13 cellular contexts compared by ENCODE assay signal in genomic region chr12:32265920-32266319, GRCh38.
DNase-seq lines count a peak whose midpoint lies in the region; ATAC-seq and TF ChIP-seq lines count a peak whose summit lies in the region.
"Had no signal": no experiment of that assay in that cellular context is flagged by ENCODE, and none has a peak within 500 bp of the region (broad histone marks: within the 10 kb centered on the region; RNA-seq: fewer than 3 reads in every experiment).

No MANE protein-coding gene starts in this region.

- CTCF ChIA-PET in activated naive CD4-positive, alpha-beta T cell treated with anti-CD3 and anti-CD28 coated beads, Interleukin-2, amount 10 ng/mL, durations not matched to agents 7 days and 5 days (lab: Charles Lee): no interaction called here

- no peak overlapping the region for H3K4me3 Mint-ChIP-seq in activated naive CD8-positive, alpha-beta T cell treated with anti-CD3 and anti-CD28 coated beads for 36 hours
- no peak overlapping the region for H3K4me3 Mint-ChIP-seq in activated naive CD8-positive, alpha-beta T cell treated with anti-CD3 and anti-CD28 coated beads, Interleukin-2, amount 50 U/mL, for 24 hours
- H3K4me3 Mint-ChIP-seq in activated naive CD4-positive, alpha-beta T cell treated with anti-CD3 and anti-CD28 coated beads, Interleukin-2, amount 10 ng/mL, durations not matched to agents 7 days and 5 days: no peak overlapping the region
- H3K4me3 Mint-ChIP-seq: activated CD8-positive, alpha-beta T cell treated with anti-CD3 and anti-CD28 coated beads for 36 hours; effector memory CD8-positive, alpha-beta T cell; mesothelial cell of epicardium had no signal

- H3K9me3 Mint-ChIP-seq in activated naive CD8-positive, alpha-beta T cell treated with anti-CD3 and anti-CD28 coated beads for 36 hours: no peaks in the 10 kb centered on the region
- no peaks in the 10 kb centered on the region for H3K9me3 Mint-ChIP-seq in activated naive CD8-positive, alpha-beta T cell treated with anti-CD3 and anti-CD28 coated beads, Interleukin-2, amount 50 U/mL, for 24 hours
- H3K9me3 Mint-ChIP-seq in activated naive CD4-positive, alpha-beta T cell treated with anti-CD3 and anti-CD28 coated beads, Interleukin-2, amount 10 ng/mL, durations not matched to agents 7 days and 5 days: no peaks in the 10 kb centered on the region
- H3K9me3 Mint-ChIP-seq: activated CD8-positive, alpha-beta T cell treated with anti-CD3 and anti-CD28 coated beads for 36 hours; effector memory CD8-positive, alpha-beta T cell; mesothelial cell of epicardium had no signal

- H3K27me3 Mint-ChIP-seq in activated naive CD8-positive, alpha-beta T cell treated with anti-CD3 and anti-CD28 coated beads for 36 hours: no peaks in the 10 kb centered on the region
- H3K27me3 Mint-ChIP-seq in activated naive CD8-positive, alpha-beta T cell treated with anti-CD3 and anti-CD28 coated beads, Interleukin-2, amount 50 U/mL, for 24 hours: no peaks in the 10 kb centered on the region
- H3K27me3 Mint-ChIP-seq in activated naive CD4-positive, alpha-beta T cell treated with anti-CD3 and anti-CD28 coated beads, Interleukin-2, amount 10 ng/mL, durations not matched to agents 7 days and 5 days: no peaks in the 10 kb centered on the region
- H3K27me3 Mint-ChIP-seq: activated CD8-positive, alpha-beta T cell treated with anti-CD3 and anti-CD28 coated beads for 36 hours; effector memory CD8-positive, alpha-beta T cell had no signal

- H3K4me1 Mint-ChIP-seq in activated naive CD8-positive, alpha-beta T cell treated with anti-CD3 and anti-CD28 coated beads for 36 hours: peaks cover 13% of the 10 kb centered on the region
- peaks cover 4% of the 10 kb centered on the region for H3K4me1 Mint-ChIP-seq in activated naive CD8-positive, alpha-beta T cell treated with anti-CD3 and anti-CD28 coated beads, Interleukin-2, amount 50 U/mL, for 24 hours
- H3K4me1 Mint-ChIP-seq in activated naive CD4-positive, alpha-beta T cell treated with anti-CD3 and anti-CD28 coated beads, Interleukin-2, amount 10 ng/mL, durations not matched to agents 7 days and 5 days: peaks cover 9% of the 10 kb centered on the region

- peaks cover 4% of the 10 kb centered on the region for H3K36me3 Mint-ChIP-seq in activated naive CD8-positive, alpha-beta T cell treated with anti-CD3 and anti-CD28 coated beads for 36 hours
- no peaks in the 10 kb centered on the region for H3K36me3 Mint-ChIP-seq in activated naive CD8-positive, alpha-beta T cell treated with anti-CD3 and anti-CD28 coated beads, Interleukin-2, amount 50 U/mL, for 24 hours (ENCODE audit: low read depth)
- no peaks in the 10 kb centered on the region for H3K36me3 Mint-ChIP-seq in activated naive CD4-positive, alpha-beta T cell treated with anti-CD3 and anti-CD28 coated beads, Interleukin-2, amount 10 ng/mL, durations not matched to agents 7 days and 5 days
- H3K36me3 Mint-ChIP-seq: mesothelial cell of epicardium had no signal

- H3K4me1 ChIP-seq in upper lobe of right lung: peaks cover 2% of the 10 kb centered on the region

- no peak for TF ChIP-seq CTCF in upper lobe of right lung (IDR thresholded peaks at IDR 0.05)

- ATAC-seq in activated naive CD8-positive, alpha-beta T cell treated with anti-CD3 and anti-CD28 coated beads, Interleukin-2, amount 50 U/mL, for 24 hours: no peak
- ATAC-seq in HG03159 (IDR thresholded peaks at IDR 0.05; ENCODE audit: unreplicated experiment): peak; percentile 77
- peak; percentile 49 for ATAC-seq in upper lobe of right lung
- no peak for ATAC-seq in HG03025 (IDR thresholded peaks at IDR 0.05; ENCODE audit: low FRiP score, unreplicated experiment)
- ATAC-seq: activated CD8-positive, alpha-beta T cell treated with anti-CD3 and anti-CD28 coated beads for 36 hours; effector memory CD8-positive, alpha-beta T cell had no signal

- DNase-seq in activated naive CD8-positive, alpha-beta T cell treated with anti-CD3 and anti-CD28 coated beads for 36 hours: no peak
- DNase-seq in activated naive CD8-positive, alpha-beta T cell treated with anti-CD3 and anti-CD28 coated beads, Interleukin-2, amount 50 U/mL, for 24 hours: no peak
- DNase-seq in upper lobe of right lung (no peak), inferior parietal cortex (ENCODE audit: extremely low spot score) (no peak)
- no peak for DNase-seq in activated naive CD4-positive, alpha-beta T cell treated with anti-CD3 and anti-CD28 coated beads, Interleukin-2, amount 10 ng/mL, durations not matched to agents 7 days and 5 days
- DNase-seq: activated CD8-positive, alpha-beta T cell treated with anti-CD3 and anti-CD28 coated beads for 36 hours; DMS53; effector memory CD8-positive, alpha-beta T cell; SJCRH30 had no signal

- no peak overlapping the region for H3K27ac ChIP-seq in upper lobe of right lung
- H3K27ac ChIP-seq: SJCRH30 had no signal

- H3K27me3 ChIP-seq in upper lobe of right lung: no peaks in the 10 kb centered on the region
- H3K27me3 ChIP-seq: SJCRH30 had no signal

- TF ChIP-seq POLR2A in Raji (IDR thresholded peaks at IDR 0.05; ENCODE audit: insufficient read depth, low read depth, low read length): 0 out of 2 replicates have a peak, but pooled peaks have one; percentile 17

- intact Hi-C loops in upper lobe of right lung (cut with DNase I): no loop called here

- no peak overlapping the region for H3K4me3 ChIP-seq in upper lobe of right lung
- H3K4me3 ChIP-seq: SJCRH30 had no signal

- peak overlapping the region; percentile 19 for H3K27ac Mint-ChIP-seq in activated naive CD8-positive, alpha-beta T cell treated with anti-CD3 and anti-CD28 coated beads for 36 hours
- no peak overlapping the region for H3K27ac Mint-ChIP-seq in activated naive CD8-positive, alpha-beta T cell treated with anti-CD3 and anti-CD28 coated beads, Interleukin-2, amount 50 U/mL, for 24 hours
- no peak overlapping the region for H3K27ac Mint-ChIP-seq in activated naive CD4-positive, alpha-beta T cell treated with anti-CD3 and anti-CD28 coated beads, Interleukin-2, amount 10 ng/mL, durations not matched to agents 7 days and 5 days
- H3K27ac Mint-ChIP-seq: activated CD8-positive, alpha-beta T cell treated with anti-CD3 and anti-CD28 coated beads for 36 hours; effector memory CD8-positive, alpha-beta T cell had no signal

- no peaks in the 10 kb centered on the region for H3K36me3 ChIP-seq in upper lobe of right lung
- H3K36me3 ChIP-seq: SJCRH30 had no signal

- H3K9me3 ChIP-seq in upper lobe of right lung: no peaks in the 10 kb centered on the region

Comparison
In these comparisons a context has a peak if more than half of its experiments do, and no peak if none do; other contexts are left out.
1. ATAC-seq: peak in HG03159 (single experiment) and upper lobe of right lung (single experiment); none in activated naive CD8-positive, alpha-beta T cell treated with anti-CD3 and anti-CD28 coated beads, Interleukin-2, amount 50 U/mL, for 24 hours (single experiment) and HG03025 (single experiment).